In genomic region chr7:129219166-129219565, GRCh38 we compare ENCODE assay signal across 1 cellular context.
TF ChIP-seq lines count a peak whose summit lies in the region.

No MANE protein-coding gene starts in this region.

TF ChIP-seq in K562, 482 proteins besides CTCF, POLR2A, EP300 and RAD21 (continued from another document):
- TF ChIP-seq ZNF512 (tag; IDR thresholded peaks at IDR 0.05) = 0 out of 2 replicates have a peak, but pooled peaks have one; percentile 10
